16 cellular contexts compared by ENCODE assay signal in genomic region chr1:39360726-39361125, GRCh38.
DNase-seq lines count a peak whose midpoint lies in the region; ATAC-seq and TF ChIP-seq lines count a peak whose summit lies in the region.
"Had no signal": no experiment of that assay in that cellular context is flagged by ENCODE, and none has a peak within 500 bp of the region (broad histone marks: within the 10 kb centered on the region; RNA-seq: fewer than 3 reads in every experiment).

No MANE protein-coding gene starts in this region.

- no peaks in the 10 kb centered on the region for H3K9me3 Mint-ChIP-seq in CD14-positive monocyte
- H3K9me3 Mint-ChIP-seq in activated naive CD8-positive, alpha-beta T cell treated with anti-CD3 and anti-CD28 coated beads for 36 hours = no peaks in the 10 kb centered on the region

- ATAC-seq in esophagus mucosa = no peak

- peaks cover 13% of the 10 kb centered on the region for H3K4me1 Mint-ChIP-seq in CD14-positive monocyte
- no peaks in the 10 kb centered on the region for H3K4me1 Mint-ChIP-seq in activated naive CD8-positive, alpha-beta T cell treated with anti-CD3 and anti-CD28 coated beads for 36 hours
- H3K4me1 Mint-ChIP-seq: B cell had no signal

- DNase-seq in CD14-positive monocyte (ENCODE audit: low spot score) (no peak), HL-60 (ENCODE audit: low read depth in 1 of 2, low spot score in 1 of 2) (peak; percentile 85 to 87), kidney tubule cell (ENCODE audit: low spot score) (peak; percentile 28), NCI-H2081 (lab: John Stamatoyannopoulos, UW) (no peak), posterior cingulate gyrus (no peak)
- no peak for DNase-seq in activated naive CD8-positive, alpha-beta T cell treated with anti-CD3 and anti-CD28 coated beads for 36 hours
- DNase-seq in activated CD4-positive, CD25-positive, alpha-beta regulatory T cell treated with anti-CD3 and anti-CD28 coated beads, Interleukin-2, amount 50 U/mL, for 72 hours = no peak
- DNase-seq: activated CD4-positive, alpha-beta T cell treated with anti-CD3 and anti-CD28 coated beads for 1 hour; activated CD8-positive, alpha-beta memory T cell treated with anti-CD3 and anti-CD28 coated beads, Interleukin-2, amount 50 U/mL, for 4 hours; adrenal gland; foreskin fibroblast; OCI-M1; upper lobe of left lung had no signal

- TF ChIP-seq CTCF in CD14-positive monocyte (IDR thresholded peaks at IDR 0.05) (no peak), HL-60 (IDR thresholded peaks at IDR 0.05; ENCODE audit: insufficient read depth, low read length) (no peak)

- no peak overlapping the region for H3K4me3 Mint-ChIP-seq in CD14-positive monocyte
- no peak overlapping the region for H3K4me3 Mint-ChIP-seq in activated naive CD8-positive, alpha-beta T cell treated with anti-CD3 and anti-CD28 coated beads for 36 hours
- H3K4me3 Mint-ChIP-seq: B cell had no signal

- no peak overlapping the region for H3K4me3 ChIP-seq in HL-60 (replicated peaks; ENCODE audit: insufficient read depth, low read length)
- H3K4me3 ChIP-seq: adrenal gland, upper lobe of left lung had no signal

- peak overlapping the region in 5 of 7 donors; percentile 31 to 74 (median 55) for H3K27ac Mint-ChIP-seq in CD14-positive monocyte
- peak overlapping the region; percentile 21 for H3K27ac Mint-ChIP-seq in activated naive CD8-positive, alpha-beta T cell treated with anti-CD3 and anti-CD28 coated beads for 36 hours
- H3K27ac Mint-ChIP-seq: B cell, progenitor cell of endocrine pancreas had no signal

- intact Hi-C loops in CD14-positive monocyte (cut with micrococcal nuclease) = no loop called here
- intact Hi-C loops in posterior cingulate gyrus (cut with DNase I) = no loop called here

- no peak overlapping the region for H3K27ac ChIP-seq in HL-60 (replicated peaks)

- no peaks in the 10 kb centered on the region for H3K27me3 ChIP-seq in HL-60 (ENCODE audit: insufficient read depth, poor library complexity, severe bottlenecking)
- H3K27me3 ChIP-seq: adrenal gland, upper lobe of left lung had no signal

- peaks cover 77 to 91% of the 10 kb centered on the region in 2 donors for H3K36me3 Mint-ChIP-seq in CD14-positive monocyte
- H3K36me3 Mint-ChIP-seq in activated naive CD8-positive, alpha-beta T cell treated with anti-CD3 and anti-CD28 coated beads for 36 hours = peaks cover 17% of the 10 kb centered on the region

- H3K27me3 Mint-ChIP-seq in CD14-positive monocyte (ENCODE audit: low read depth in 3 of 3) = peaks cover 0 to 1% (median 0%) of the 10 kb centered on the region in 3 donors
- no peaks in the 10 kb centered on the region for H3K27me3 Mint-ChIP-seq in activated naive CD8-positive, alpha-beta T cell treated with anti-CD3 and anti-CD28 coated beads for 36 hours
- H3K27me3 Mint-ChIP-seq: B cell, progenitor cell of endocrine pancreas had no signal

Comparison
In these comparisons a context has a peak if more than half of its experiments do, and no peak if none do; other contexts are left out.
1. DNase-seq: peak in HL-60 (2 of 2) and kidney tubule cell (single experiment); none in CD14-positive monocyte (single experiment), activated naive CD8-positive, alpha-beta T cell treated with anti-CD3 and anti-CD28 coated beads for 36 hours (single experiment), NCI-H2081 (0 of 2), posterior cingulate gyrus (0 of 10) and activated CD4-positive, CD25-positive, alpha-beta regulatory T cell treated with anti-CD3 and anti-CD28 coated beads, Interleukin-2, amount 50 U/mL, for 72 hours (single experiment).